In genomic region chr7:44156453-44157010, GRCh38 we compare ENCODE assay signal across 16 cellular contexts. TPM values are rescaled to one million over a fixed set of nuclear protein-coding genes. Genes with fewer than 3 reads are reported as not detected.
DNase-seq lines count a peak whose midpoint lies in the region; ATAC-seq lines count a peak whose summit lies in the region.
"Had no signal": no experiment of that assay in that cellular context is flagged by ENCODE, and none has a peak within 500 bp of the region (broad histone marks: within the 10 kb centered on the region; RNA-seq: fewer than 3 reads in every experiment).

No MANE protein-coding gene starts in this region.

- DNase-seq in activated CD8-positive, alpha-beta memory T cell treated with anti-CD3 and anti-CD28 coated beads, Interleukin-2, amount 50 U/mL, for 48 hours, result peak; percentile 40
- no peak for DNase-seq in activated CD8-positive, alpha-beta memory T cell treated with anti-CD3 and anti-CD28 coated beads for 24 hours
- DNase-seq in H7 (peak; percentile 22), islet precursor cell (peak; percentile 29), posterior vena cava (ENCODE audit: low spot score) (peak; percentile 63), hypothalamus (lab: John Stamatoyannopoulos, UW) (no peak)
- DNase-seq: 8988T; AML-193; Caco-2; CD8-positive, alpha-beta memory T cell; DND-41; GDM1; HCEC 1CT; HFFc6 had no signal

- no peak for ATAC-seq in GM18498 (IDR thresholded peaks at IDR 0.05; ENCODE audit: unreplicated experiment)

- no peaks in the 10 kb centered on the region for H3K36me3 ChIP-seq in H7 (replicated peaks; ENCODE audit: control insufficient read depth, insufficient read depth, low read length)
- H3K36me3 ChIP-seq: BLaER1 had no signal

- no peaks in the 10 kb centered on the region for H3K27me3 ChIP-seq in H7 (ENCODE audit: control insufficient read depth, insufficient read depth, low read length)
- H3K27me3 ChIP-seq: BLaER1 had no signal

- no peak overlapping the region for H3K4me3 ChIP-seq in H7 (ENCODE audit: insufficient read depth, low read depth, low read length)
- H3K4me3 ChIP-seq: BLaER1 had no signal

- intact Hi-C loops in posterior vena cava (cut with DNase I), result no loop called here

RNA-seq across cellular contexts. Expression of gene MYL7, which starts 15.4 kb away (rescaled TPM):
- total RNA-seq in H7 (2014; rRNA removed; shearing (Covaris generic)), result 1.4 and 4.7 TPM in 2 replicates
- 1 to 10 TPM in 1 of 2 donors, not detected in 1; 1.4 TPM for total RNA-seq in posterior vena cava
- total RNA-seq: CD8-positive, alpha-beta memory T cell had no signal

RNA-seq across cellular contexts. Expression of gene GCK, which starts 32.7 kb away (rescaled TPM):
- total RNA-seq in H7 (2014; rRNA removed; shearing (Covaris generic)), result 2.8 and 3.7 TPM in 2 replicates
- under 1 TPM; 0.51 to 0.81 TPM for total RNA-seq in posterior vena cava
- total RNA-seq: Caco-2 had no signal

RNA-seq across cellular contexts. Expression of gene POLD2, which starts 33.2 kb away (rescaled TPM):
- total RNA-seq in H7 (2014; rRNA removed; shearing (Covaris generic)), result 134 and 136 TPM in 2 replicates
- total RNA-seq in posterior vena cava, result 10 to 100 TPM; 39.9 to 60.0 TPM

RNA-seq across cellular contexts. Expression of gene YKT6, which starts 44.2 kb away (rescaled TPM):
- 82.4 and 93.4 TPM in 2 replicates for total RNA-seq in H7 (2014; rRNA removed; shearing (Covaris generic))
- 10 to 100 TPM; 56.7 to 71.8 TPM for total RNA-seq in posterior vena cava

RNA-seq across cellular contexts. Expression of gene AEBP1, which starts 52.4 kb away (rescaled TPM):
- total RNA-seq in H7 (2014; rRNA removed; shearing (Covaris generic)), result 12.9 and 15.8 TPM in 2 replicates
- 100 to 1,000 TPM; 783 to 919 TPM for total RNA-seq in posterior vena cava

Comparison
In these comparisons a context has a peak if more than half of its experiments do, and no peak if none do; other contexts are left out.
1. DNase-seq: peak in activated CD8-positive, alpha-beta memory T cell treated with anti-CD3 and anti-CD28 coated beads, Interleukin-2, amount 50 U/mL, for 48 hours (single experiment), H7 (single experiment), islet precursor cell (single experiment) and posterior vena cava (single experiment); none in activated CD8-positive, alpha-beta memory T cell treated with anti-CD3 and anti-CD28 coated beads for 24 hours (single experiment) and hypothalamus (0 of 51).